Comparison of ENCODE assay signal across 16 cellular contexts in genomic region chr4:1470816-1471442, GRCh38.
"Had no signal": no experiment of that assay in that cellular context is flagged by ENCODE, and none has a peak within 500 bp of the region (broad histone marks: within the 10 kb centered on the region; RNA-seq: fewer than 3 reads in every experiment).

No MANE protein-coding gene starts in this region.

- H3K27ac ChIP-seq: body of pancreas, gastroesophageal sphincter, tibial artery had no signal

- H3K4me3 Mint-ChIP-seq: activated CD4-positive, alpha-beta memory T cell treated with anti-CD3 and anti-CD28 coated beads for 36 hours; activated naive CD4-positive, alpha-beta T cell treated with anti-CD3 and anti-CD28 coated beads for 36 hours; activated T-helper 1 cell treated with anti-CD3 and anti-CD28 coated beads, Interleukin-12 subunit alpha, Interleukin-12 subunit beta, Interleukin-2, Interleukin-4 antibody, amounts not matched to agents 30 ng/mL and 10 ng/mL and 1 ng/mL, durations not matched to agents 14 hours and 24 hours and 36 hours; central memory CD8-positive, alpha-beta T cell; dendritic cell treated with granulocyte-macrophage colony-stimulating factor and Interleukin-4, amounts not matched to agents 40 ng/mL and 50 ng/mL, for 4 days; effector memory CD8-positive, alpha-beta T cell; immature natural killer cell; naive thymus-derived CD4-positive, alpha-beta T cell had no signal

- H3K27ac Mint-ChIP-seq: activated CD4-positive, alpha-beta memory T cell treated with anti-CD3 and anti-CD28 coated beads for 36 hours; activated naive CD4-positive, alpha-beta T cell treated with anti-CD3 and anti-CD28 coated beads for 36 hours; activated T-helper 1 cell treated with anti-CD3 and anti-CD28 coated beads, Interleukin-12 subunit alpha, Interleukin-12 subunit beta, Interleukin-2, Interleukin-4 antibody, amounts not matched to agents 30 ng/mL and 10 ng/mL and 1 ng/mL, durations not matched to agents 14 hours and 24 hours and 36 hours; dendritic cell treated with granulocyte-macrophage colony-stimulating factor and Interleukin-4, amounts not matched to agents 40 ng/mL and 50 ng/mL, for 4 days; effector memory CD8-positive, alpha-beta T cell; immature natural killer cell; naive thymus-derived CD4-positive, alpha-beta T cell had no signal

- H3K4me3 ChIP-seq: body of pancreas, gastroesophageal sphincter, tibial artery had no signal

- H3K9me3 ChIP-seq: body of pancreas, gastroesophageal sphincter had no signal

- ATAC-seq: body of pancreas; effector memory CD8-positive, alpha-beta T cell; left colon; naive thymus-derived CD4-positive, alpha-beta T cell had no signal

- H3K27me3 Mint-ChIP-seq: central memory CD8-positive, alpha-beta T cell had no signal

- DNase-seq: activated CD4-positive, alpha-beta memory T cell treated with anti-CD3 and anti-CD28 coated beads for 36 hours; activated naive CD4-positive, alpha-beta T cell treated with anti-CD3 and anti-CD28 coated beads for 36 hours; amniotic stem cell; effector memory CD8-positive, alpha-beta T cell; hypothalamus; immature natural killer cell; left colon; mammary epithelial cell; naive thymus-derived CD4-positive, alpha-beta T cell; stimulated activated CD4-positive, alpha-beta T cell treated with anti-CD3 and anti-CD28 coated beads, Interleukin-4, amount 100 ng/mL, for 4 hours had no signal

- H3K36me3 ChIP-seq: gastroesophageal sphincter, tibial artery had no signal

- H3K36me3 Mint-ChIP-seq: activated CD4-positive, alpha-beta memory T cell treated with anti-CD3 and anti-CD28 coated beads for 36 hours had no signal

- H3K4me1 Mint-ChIP-seq: central memory CD8-positive, alpha-beta T cell; immature natural killer cell; naive thymus-derived CD4-positive, alpha-beta T cell had no signal
